22 cellular contexts compared by ENCODE assay signal in the genomic region with DNA sequence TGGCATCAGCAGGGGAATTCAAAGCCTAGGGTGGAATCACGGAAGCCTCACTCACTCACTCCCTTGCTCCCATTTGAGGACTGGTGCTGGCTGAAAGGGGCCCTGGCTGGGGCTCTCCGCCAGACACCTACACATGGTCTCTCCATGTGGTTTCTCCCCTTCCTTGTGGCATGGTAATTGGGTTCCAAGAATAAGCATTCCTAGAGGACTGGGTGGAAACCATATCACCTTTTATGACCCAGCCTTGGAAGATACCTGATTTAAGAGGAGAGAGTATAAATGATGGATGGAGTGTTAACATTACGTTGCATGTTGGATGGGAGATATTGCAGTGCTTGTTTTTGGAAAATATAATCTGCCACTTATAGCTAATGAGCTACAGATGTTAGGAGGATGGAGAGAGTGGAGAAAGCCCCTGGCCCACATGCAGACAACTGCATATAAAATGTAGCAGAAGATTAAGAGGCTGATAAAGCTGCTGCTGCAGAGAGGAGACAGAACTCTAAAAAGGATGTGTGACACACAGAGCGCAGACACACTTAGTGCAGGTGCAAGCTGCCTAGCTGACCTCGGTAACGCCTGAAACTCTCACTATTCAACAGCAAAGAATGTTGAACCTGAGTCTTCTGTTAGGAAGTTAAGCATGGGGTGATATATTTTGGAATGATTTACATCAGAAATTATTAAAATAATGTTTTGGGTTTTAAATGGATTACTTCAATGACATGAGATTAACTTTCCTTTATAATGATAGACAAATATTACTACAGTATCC. TPM values are rescaled to one million over a fixed set of nuclear protein-coding genes. Genes with fewer than 3 reads are reported as not detected.
"Had no signal": no experiment of that assay in that cellular context is flagged by ENCODE, and none has a peak within 500 bp of the region (broad histone marks: within the 10 kb centered on the region; RNA-seq: fewer than 3 reads in every experiment).

No MANE protein-coding gene starts in this region.

- H3K27me3 ChIP-seq: colonic mucosa, transverse colon had no signal

- H3K27ac ChIP-seq: colonic mucosa, transverse colon had no signal

- H3K4me3 Mint-ChIP-seq: activated naive CD8-positive, alpha-beta T cell treated with anti-CD3 and anti-CD28 coated beads for 36 hours; activated T-helper 1 cell treated with anti-CD3 and anti-CD28 coated beads, Interleukin-12 subunit alpha, Interleukin-12 subunit beta, Interleukin-2, Interleukin-4 antibody, amounts not matched to agents 30 ng/mL and 10 ng/mL and 1 ng/mL, durations not matched to agents 14 hours and 24 hours and 36 hours; memory B cell; naive thymus-derived CD8-positive, alpha-beta T cell had no signal

- H3K9me3 ChIP-seq: colonic mucosa, transverse colon had no signal

- H3K36me3 Mint-ChIP-seq: activated naive CD8-positive, alpha-beta T cell treated with anti-CD3 and anti-CD28 coated beads for 36 hours; brain; memory B cell; naive thymus-derived CD8-positive, alpha-beta T cell had no signal

- H3K36me3 ChIP-seq: colonic mucosa, transverse colon had no signal

- H3K9me3 Mint-ChIP-seq: activated naive CD8-positive, alpha-beta T cell treated with anti-CD3 and anti-CD28 coated beads for 36 hours; activated T-helper 1 cell treated with anti-CD3 and anti-CD28 coated beads, Interleukin-12 subunit alpha, Interleukin-12 subunit beta, Interleukin-2, Interleukin-4 antibody, amounts not matched to agents 30 ng/mL and 10 ng/mL and 1 ng/mL, durations not matched to agents 14 hours and 24 hours and 36 hours; memory B cell; naive thymus-derived CD8-positive, alpha-beta T cell had no signal

- H3K4me3 ChIP-seq: colonic mucosa, transverse colon had no signal

- DNase-seq: activated CD4-positive, alpha-beta T cell treated with anti-CD3 and anti-CD28 coated beads, Interleukin-2, amount 50 U/mL, for 1 hour; activated naive CD8-positive, alpha-beta T cell treated with anti-CD3 and anti-CD28 coated beads for 36 hours; amygdala; central memory CD4-positive, alpha-beta T cell; colonic mucosa; hypothalamus; left ventricle myocardium superior; naive thymus-derived CD8-positive, alpha-beta T cell; stimulated activated CD4-positive, alpha-beta T cell treated with anti-CD3 and anti-CD28 coated beads, Interleukin-15, amount 100 ng/mL, for 24 hours; stimulated activated CD4-positive, alpha-beta T cell treated with anti-CD3 and anti-CD28 coated beads, Interleukin-4, amount 100 ng/mL, for 24 hours; stimulated activated naive CD4-positive, alpha-beta T cell; substantia nigra; T1000; transverse colon had no signal

- ATAC-seq: activated CD4-positive, CD25-positive, alpha-beta regulatory T cell treated with anti-CD3 and anti-CD28 coated beads, Interleukin-2, amount 50 U/mL, for 24 hours; esophagus mucosa; left ventricle myocardium superior; naive thymus-derived CD8-positive, alpha-beta T cell had no signal

- H3K27ac Mint-ChIP-seq: activated naive CD8-positive, alpha-beta T cell treated with anti-CD3 and anti-CD28 coated beads for 36 hours; activated T-helper 1 cell treated with anti-CD3 and anti-CD28 coated beads, Interleukin-12 subunit alpha, Interleukin-12 subunit beta, Interleukin-2, Interleukin-4 antibody, amounts not matched to agents 30 ng/mL and 10 ng/mL and 1 ng/mL, durations not matched to agents 14 hours and 24 hours and 36 hours; memory B cell; naive thymus-derived CD8-positive, alpha-beta T cell had no signal

RNA-seq across cellular contexts. Expression of gene RAB44, which starts 42.4 kb away (rescaled TPM):
- total RNA-seq: activated CD8-positive, alpha-beta memory T cell treated with anti-CD3 and anti-CD28 coated beads for 36 hours; activated naive CD8-positive, alpha-beta T cell treated with anti-CD3 and anti-CD28 coated beads for 36 hours; kidney epithelial cell; naive thymus-derived CD8-positive, alpha-beta T cell; skeletal muscle tissue had no signal
- polyA plus RNA-seq: naive thymus-derived CD8-positive, alpha-beta T cell had no signal
